Comparison of ENCODE assay signal across 1 cellular context in the genomic region with DNA sequence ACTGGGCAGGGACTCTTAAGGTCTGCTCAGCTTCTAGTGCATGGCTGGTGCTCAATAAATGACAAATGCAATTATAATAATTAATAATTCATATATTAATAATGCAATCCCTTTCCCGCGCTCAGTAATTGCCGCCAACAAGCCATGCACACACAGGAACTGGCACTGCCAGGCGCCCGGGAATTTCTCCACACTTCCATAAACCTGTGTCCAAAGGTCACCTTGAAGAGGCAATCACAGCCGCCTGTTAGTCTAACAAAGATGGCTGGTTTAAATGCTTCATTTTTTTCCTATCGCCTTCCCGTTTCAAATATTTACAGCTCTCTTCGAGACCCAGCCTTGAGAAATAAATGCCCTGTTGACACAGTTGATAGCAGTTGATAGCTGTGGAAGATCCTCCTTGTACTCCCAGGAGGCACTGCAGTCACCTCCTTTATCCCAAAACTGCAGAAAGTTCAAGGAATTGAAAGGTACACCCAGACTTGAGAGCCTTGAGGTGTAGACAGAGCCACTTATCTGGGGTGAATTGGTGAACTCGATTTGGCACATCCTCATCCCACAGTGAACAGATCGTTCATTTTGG.
A peak's percentile ranks its signal among the peaks of the same experiment; 100 is the strongest.
TF ChIP-seq lines count a peak whose summit lies in the region.

No MANE protein-coding gene starts in this region.

TF ChIP-seq in HepG2, 621 proteins besides CTCF, POLR2A, EP300 and RAD21 (continued from another document and continues in another):
- TF ChIP-seq ZNF607 (CRISPR knock-in tag; IDR thresholded peaks at IDR 0.05; ENCODE audit: borderline replicate concordance) = 0 out of 2 replicates have a peak, but pooled peaks have one; percentile 19
- no peak for TF ChIP-seq ZNF562 (CRISPR knock-in tag; IDR thresholded peaks at IDR 0.05; ENCODE audit: borderline replicate concordance)
- TF ChIP-seq, protein P1, sequence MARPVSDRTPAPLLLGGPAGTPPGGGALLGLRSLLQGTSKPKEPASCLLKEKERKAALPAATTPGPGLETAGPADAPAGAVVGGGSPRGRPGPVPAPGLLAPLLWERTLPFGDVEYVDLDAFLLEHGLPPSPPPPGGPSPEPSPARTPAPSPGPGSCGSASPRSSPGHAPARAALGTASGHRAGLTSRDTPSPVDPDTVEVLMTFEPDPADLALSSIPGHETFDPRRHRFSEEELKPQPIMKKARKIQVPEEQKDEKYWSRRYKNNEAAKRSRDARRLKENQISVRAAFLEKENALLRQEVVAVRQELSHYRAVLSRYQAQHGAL (CRISPR knock-in tag; IDR thresholded peaks at IDR 0.05; ENCODE audit: not compliant biosample characterization) = no peak
- TF ChIP-seq RBAK (CRISPR knock-in tag; IDR thresholded peaks at IDR 0.05) = no peak
- TF ChIP-seq ZNF704 (CRISPR knock-in tag; IDR thresholded peaks at IDR 0.05; ENCODE audit: borderline replicate concordance) = no peak
- peak; percentile 38; the same call in 1 of the 2 replicates for TF ChIP-seq ZNF644 (CRISPR knock-in tag; IDR thresholded peaks at IDR 0.05; ENCODE audit: low read depth)
- no peak for TF ChIP-seq ZNF878 (CRISPR knock-in tag; IDR thresholded peaks at IDR 0.05)
- no peak for TF ChIP-seq STAG1 (CRISPR knock-in tag; IDR thresholded peaks at IDR 0.05)
- TF ChIP-seq HDAC2 (CRISPR knock-in tag; IDR thresholded peaks at IDR 0.05) = peak; percentile 39; the same call in 1 of the 2 replicates
- TF ChIP-seq NFE2L2 (IDR thresholded peaks at IDR 0.05; ENCODE audit: low read length) = no peak
- no peak for TF ChIP-seq ZNF781 (CRISPR knock-in tag; IDR thresholded peaks at IDR 0.05; ENCODE audit: borderline replicate concordance, not compliant biosample characterization)
- TF ChIP-seq MTA3 (CRISPR knock-in tag; IDR thresholded peaks at IDR 0.05) = no peak
- no peak for TF ChIP-seq ZNF773 (CRISPR knock-in tag; IDR thresholded peaks at IDR 0.05; ENCODE audit: borderline replicate concordance)
- TF ChIP-seq EED (CRISPR knock-in tag; IDR thresholded peaks at IDR 0.05) = no peak
- TF ChIP-seq ZNF407 (CRISPR knock-in tag; IDR thresholded peaks at IDR 0.05; ENCODE audit: not compliant biosample characterization) = no peak
- no peak for TF ChIP-seq ZNF614 (CRISPR knock-in tag; IDR thresholded peaks at IDR 0.05; ENCODE audit: borderline replicate concordance)
- no peak for TF ChIP-seq HNRNPK (IDR thresholded peaks at IDR 0.05; ENCODE audit: low read depth, low read length, poor library complexity, severe bottlenecking)
- no peak for TF ChIP-seq ZNF709 (CRISPR knock-in tag; IDR thresholded peaks at IDR 0.05)
- TF ChIP-seq, protein P2, sequence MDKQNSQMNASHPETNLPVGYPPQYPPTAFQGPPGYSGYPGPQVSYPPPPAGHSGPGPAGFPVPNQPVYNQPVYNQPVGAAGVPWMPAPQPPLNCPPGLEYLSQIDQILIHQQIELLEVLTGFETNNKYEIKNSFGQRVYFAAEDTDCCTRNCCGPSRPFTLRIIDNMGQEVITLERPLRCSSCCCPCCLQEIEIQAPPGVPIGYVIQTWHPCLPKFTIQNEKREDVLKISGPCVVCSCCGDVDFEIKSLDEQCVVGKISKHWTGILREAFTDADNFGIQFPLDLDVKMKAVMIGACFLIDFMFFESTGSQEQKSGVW (CRISPR knock-in tag; IDR thresholded peaks at IDR 0.05; ENCODE audit: borderline replicate concordance) = no peak
- TF ChIP-seq HOXA5 (CRISPR knock-in tag; IDR thresholded peaks at IDR 0.05) = no peak
- TF ChIP-seq TFDP1 (CRISPR knock-in tag; IDR thresholded peaks at IDR 0.05; ENCODE audit: borderline replicate concordance) = peak; percentile 44; the same call in 1 of the 2 replicates
- TF ChIP-seq MEF2D (CRISPR knock-in tag; IDR thresholded peaks at IDR 0.05) = no peak
- TF ChIP-seq AHDC1 (CRISPR knock-in tag; IDR thresholded peaks at IDR 0.05; ENCODE audit: borderline replicate concordance) = no peak
- TF ChIP-seq ESRRA (CRISPR knock-in tag; IDR thresholded peaks at IDR 0.05; ENCODE audit: low read depth) = peak; percentile 39; the same call in 1 of the 2 replicates
- 0 out of 2 replicates have a peak, but pooled peaks have one; percentile 22 for TF ChIP-seq ZKSCAN1 (IDR thresholded peaks at IDR 0.05; ENCODE audit: low read length)
- TF ChIP-seq ATF3 (CRISPR knock-in tag; IDR thresholded peaks at IDR 0.05) = no peak
- no peak for TF ChIP-seq ISX (CRISPR knock-in tag; conservative IDR thresholded peaks at IDR 0.05)
- peak; percentile 68 for TF ChIP-seq ARID5B (CRISPR knock-in tag; IDR thresholded peaks at IDR 0.05)
- TF ChIP-seq HNF4G (IDR thresholded peaks at IDR 0.05; ENCODE audit: borderline replicate concordance, low read depth, low read length) = peak; percentile 85
- TF ChIP-seq HNF4G (CRISPR knock-in tag; IDR thresholded peaks at IDR 0.05; ENCODE audit: borderline replicate concordance, low read depth) = no peak
- TF ChIP-seq SP2 (CRISPR knock-in tag; IDR thresholded peaks at IDR 0.05) = no peak
- TF ChIP-seq ZNF879 (CRISPR knock-in tag; IDR thresholded peaks at IDR 0.05) = no peak
- TF ChIP-seq MIER3 (CRISPR knock-in tag; IDR thresholded peaks at IDR 0.05; ENCODE audit: borderline replicate concordance) = no peak
- no peak for TF ChIP-seq KLF6 (CRISPR knock-in tag; IDR thresholded peaks at IDR 0.05)
